In genomic region chr12:123519151-123520001, GRCh38 we compare ENCODE assay signal across 1 cellular context.
A peak's percentile ranks its signal among the peaks of the same experiment; 100 is the strongest.
TF ChIP-seq lines count a peak whose summit lies in the region.

No MANE protein-coding gene starts in this region.

TF ChIP-seq in HepG2, 621 proteins besides CTCF, POLR2A, EP300 and RAD21 (continued from another document and continues in another):
- TF ChIP-seq TFDP1 (CRISPR knock-in tag; IDR thresholded peaks at IDR 0.05; ENCODE audit: borderline replicate concordance) (peak; percentile 39; the same call in 1 of the 2 replicates), MIXL1 (CRISPR knock-in tag; IDR thresholded peaks at IDR 0.05) (0 out of 2 replicates have a peak, but pooled peaks have one; percentile 49), RFX1 (IDR thresholded peaks at IDR 0.05) (peak; percentile 28; the same call in 1 of the 2 replicates), PAF1 (CRISPR knock-in tag; IDR thresholded peaks at IDR 0.05) (no peak), ZNF326 (CRISPR knock-in tag; IDR thresholded peaks at IDR 0.05; ENCODE audit: borderline replicate concordance) (no peak), FOXA3 (CRISPR knock-in tag; IDR thresholded peaks at IDR 0.05) (peak; percentile 48; the same call in 1 of the 2 replicates), ZSCAN12 (CRISPR knock-in tag; IDR thresholded peaks at IDR 0.05) (no peak), ZNF777 (CRISPR knock-in tag; IDR thresholded peaks at IDR 0.05) (no peak), ZMYM2 (CRISPR knock-in tag; IDR thresholded peaks at IDR 0.05) (peak; percentile 92), KLF15 (CRISPR knock-in tag; IDR thresholded peaks at IDR 0.05; ENCODE audit: borderline replicate concordance) (no peak), THAP7 (CRISPR knock-in tag; IDR thresholded peaks at IDR 0.05) (no peak), ZKSCAN5 (CRISPR knock-in tag; IDR thresholded peaks at IDR 0.05) (no peak), KLF6 (CRISPR knock-in tag; IDR thresholded peaks at IDR 0.05) (no peak), TCF7 (IDR thresholded peaks at IDR 0.05; ENCODE audit: low read depth) (no peak), MEF2D (CRISPR knock-in tag; IDR thresholded peaks at IDR 0.05) (no peak), DNMT3B (CRISPR knock-in tag; conservative IDR thresholded peaks at IDR 0.05) (no peak), ZFP62 (CRISPR knock-in tag; IDR thresholded peaks at IDR 0.05) (no peak), ZNF598 (CRISPR knock-in tag; IDR thresholded peaks at IDR 0.05; ENCODE audit: borderline replicate concordance) (0 out of 2 replicates have a peak, but pooled peaks have one; percentile 25), ZNF781 (CRISPR knock-in tag; IDR thresholded peaks at IDR 0.05; ENCODE audit: borderline replicate concordance, not compliant biosample characterization) (no peak), SYNCRIP (IDR thresholded peaks at IDR 0.05; ENCODE audit: insufficient read depth, low read depth, low read length) (no peak), PHF20 (CRISPR knock-in tag; IDR thresholded peaks at IDR 0.05) (0 out of 2 replicates have a peak, but pooled peaks have one; percentile 21), ZNF12 (CRISPR knock-in tag; IDR thresholded peaks at IDR 0.05) (no peak), MED8 (CRISPR knock-in tag; IDR thresholded peaks at IDR 0.05; ENCODE audit: insufficient replicate concordance) (no peak), GZF1 (CRISPR knock-in tag; IDR thresholded peaks at IDR 0.05) (no peak), ZNF282 (IDR thresholded peaks at IDR 0.05; ENCODE audit: partially characterized antibody) (no peak), NFE2L1 (CRISPR knock-in tag; IDR thresholded peaks at IDR 0.05; ENCODE audit: borderline replicate concordance) (no peak), BRCA1 (CRISPR knock-in tag; IDR thresholded peaks at IDR 0.05) (no peak), NFYC (CRISPR knock-in tag; IDR thresholded peaks at IDR 0.05) (no peak), ISL2 (CRISPR knock-in tag; IDR thresholded peaks at IDR 0.05) (no peak; the same call in 1 of the 2 replicates), ZNF839 (CRISPR knock-in tag; IDR thresholded peaks at IDR 0.05; ENCODE audit: borderline replicate concordance) (no peak), PBX3 (CRISPR knock-in tag; IDR thresholded peaks at IDR 0.05; ENCODE audit: borderline replicate concordance) (no peak), ZNF256 (CRISPR knock-in tag; conservative IDR thresholded peaks at IDR 0.05) (no peak), NR2F6 (IDR thresholded peaks at IDR 0.05) (no peak), NR2F6 (CRISPR knock-in tag; IDR thresholded peaks at IDR 0.05) (peak; percentile 37; the same call in 1 of the 2 replicates), ZNF782 (CRISPR knock-in tag; IDR thresholded peaks at IDR 0.05; ENCODE audit: borderline replicate concordance) (no peak), SOX5 (CRISPR knock-in tag; IDR thresholded peaks at IDR 0.05; ENCODE audit: borderline replicate concordance) (peak; percentile 45; the same call in 1 of the 2 replicates), FOSL1 (CRISPR knock-in tag; IDR thresholded peaks at IDR 0.05; ENCODE audit: borderline replicate concordance) (no peak), ZFP90 (CRISPR knock-in tag; IDR thresholded peaks at IDR 0.05; ENCODE audit: borderline replicate concordance) (no peak), ZBTB7A (CRISPR knock-in tag; IDR thresholded peaks at IDR 0.05) (no peak), ZNF44 (CRISPR knock-in tag; IDR thresholded peaks at IDR 0.05) (no peak), ZNF235 (CRISPR knock-in tag; IDR thresholded peaks at IDR 0.05; ENCODE audit: borderline replicate concordance) (no peak), ZNF20 (CRISPR knock-in tag; IDR thresholded peaks at IDR 0.05) (no peak), NCOA1 (CRISPR knock-in tag; IDR thresholded peaks at IDR 0.05) (no peak), TCF7L2 (IDR thresholded peaks at IDR 0.05; ENCODE audit: low read depth, low read length) (no peak), BORCS8-MEF2B (CRISPR knock-in tag; IDR thresholded peaks at IDR 0.05) (no peak), SP140L (CRISPR knock-in tag; IDR thresholded peaks at IDR 0.05; ENCODE audit: borderline replicate concordance) (no peak), ZNF225 (CRISPR knock-in tag; IDR thresholded peaks at IDR 0.05) (no peak), RCOR2 (CRISPR knock-in tag; IDR thresholded peaks at IDR 0.05) (peak; percentile 70; the same call in 1 of the 2 replicates), ZBTB26 (CRISPR knock-in tag; IDR thresholded peaks at IDR 0.05; ENCODE audit: borderline replicate concordance) (no peak), ZNF33B (CRISPR knock-in tag; IDR thresholded peaks at IDR 0.05) (no peak), POLR2AphosphoS5 (IDR thresholded peaks at IDR 0.05; ENCODE audit: low read depth, low read length) (no peak), ZNF644 (CRISPR knock-in tag; IDR thresholded peaks at IDR 0.05; ENCODE audit: low read depth) (no peak), SMAD3 (CRISPR knock-in tag; IDR thresholded peaks at IDR 0.05) (no peak), IRF9 (CRISPR knock-in tag; IDR thresholded peaks at IDR 0.05; ENCODE audit: borderline replicate concordance) (no peak), SIN3A (IDR thresholded peaks at IDR 0.05; ENCODE audit: borderline replicate concordance, low read depth, low read length) (peak; percentile 71; the same call in 1 of the 2 replicates), HOXA9 (CRISPR knock-in tag; IDR thresholded peaks at IDR 0.05; ENCODE audit: borderline replicate concordance) (no peak), HNF4A (CRISPR knock-in tag; IDR thresholded peaks at IDR 0.05) (peak; percentile 80), ZNF530 (CRISPR knock-in tag; IDR thresholded peaks at IDR 0.05; ENCODE audit: low read depth) (no peak), HNRNPK (IDR thresholded peaks at IDR 0.05; ENCODE audit: low read depth, low read length, poor library complexity, severe bottlenecking) (no peak)
- TF ChIP-seq, protein P1, sequence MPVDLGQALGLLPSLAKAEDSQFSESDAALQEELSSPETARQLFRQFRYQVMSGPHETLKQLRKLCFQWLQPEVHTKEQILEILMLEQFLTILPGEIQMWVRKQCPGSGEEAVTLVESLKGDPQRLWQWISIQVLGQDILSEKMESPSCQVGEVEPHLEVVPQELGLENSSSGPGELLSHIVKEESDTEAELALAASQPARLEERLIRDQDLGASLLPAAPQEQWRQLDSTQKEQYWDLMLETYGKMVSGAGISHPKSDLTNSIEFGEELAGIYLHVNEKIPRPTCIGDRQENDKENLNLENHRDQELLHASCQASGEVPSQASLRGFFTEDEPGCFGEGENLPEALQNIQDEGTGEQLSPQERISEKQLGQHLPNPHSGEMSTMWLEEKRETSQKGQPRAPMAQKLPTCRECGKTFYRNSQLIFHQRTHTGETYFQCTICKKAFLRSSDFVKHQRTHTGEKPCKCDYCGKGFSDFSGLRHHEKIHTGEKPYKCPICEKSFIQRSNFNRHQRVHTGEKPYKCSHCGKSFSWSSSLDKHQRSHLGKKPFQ (CRISPR knock-in tag; IDR thresholded peaks at IDR 0.05; ENCODE audit: insufficient replicate concordance): peak; percentile 37
- TF ChIP-seq, protein P2, sequence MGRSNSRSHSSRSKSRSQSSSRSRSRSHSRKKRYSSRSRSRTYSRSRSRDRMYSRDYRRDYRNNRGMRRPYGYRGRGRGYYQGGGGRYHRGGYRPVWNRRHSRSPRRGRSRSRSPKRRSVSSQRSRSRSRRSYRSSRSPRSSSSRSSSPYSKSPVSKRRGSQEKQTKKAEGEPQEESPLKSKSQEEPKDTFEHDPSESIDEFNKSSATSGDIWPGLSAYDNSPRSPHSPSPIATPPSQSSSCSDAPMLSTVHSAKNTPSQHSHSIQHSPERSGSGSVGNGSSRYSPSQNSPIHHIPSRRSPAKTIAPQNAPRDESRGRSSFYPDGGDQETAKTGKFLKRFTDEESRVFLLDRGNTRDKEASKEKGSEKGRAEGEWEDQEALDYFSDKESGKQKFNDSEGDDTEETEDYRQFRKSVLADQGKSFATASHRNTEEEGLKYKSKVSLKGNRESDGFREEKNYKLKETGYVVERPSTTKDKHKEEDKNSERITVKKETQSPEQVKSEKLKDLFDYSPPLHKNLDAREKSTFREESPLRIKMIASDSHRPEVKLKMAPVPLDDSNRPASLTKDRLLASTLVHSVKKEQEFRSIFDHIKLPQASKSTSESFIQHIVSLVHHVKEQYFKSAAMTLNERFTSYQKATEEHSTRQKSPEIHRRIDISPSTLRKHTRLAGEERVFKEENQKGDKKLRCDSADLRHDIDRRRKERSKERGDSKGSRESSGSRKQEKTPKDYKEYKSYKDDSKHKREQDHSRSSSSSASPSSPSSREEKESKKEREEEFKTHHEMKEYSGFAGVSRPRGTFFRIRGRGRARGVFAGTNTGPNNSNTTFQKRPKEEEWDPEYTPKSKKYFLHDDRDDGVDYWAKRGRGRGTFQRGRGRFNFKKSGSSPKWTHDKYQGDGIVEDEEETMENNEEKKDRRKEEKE (IDR thresholded peaks at IDR 0.05): no peak
- TF ChIP-seq, protein P3, sequence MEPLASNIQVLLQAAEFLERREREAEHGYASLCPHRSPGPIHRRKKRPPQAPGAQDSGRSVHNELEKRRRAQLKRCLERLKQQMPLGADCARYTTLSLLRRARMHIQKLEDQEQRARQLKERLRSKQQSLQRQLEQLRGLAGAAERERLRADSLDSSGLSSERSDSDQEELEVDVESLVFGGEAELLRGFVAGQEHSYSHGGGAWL (CRISPR knock-in tag; IDR thresholded peaks at IDR 0.05): peak; percentile 31; the same call in 1 of the 2 replicates
- TF ChIP-seq, protein P4, sequence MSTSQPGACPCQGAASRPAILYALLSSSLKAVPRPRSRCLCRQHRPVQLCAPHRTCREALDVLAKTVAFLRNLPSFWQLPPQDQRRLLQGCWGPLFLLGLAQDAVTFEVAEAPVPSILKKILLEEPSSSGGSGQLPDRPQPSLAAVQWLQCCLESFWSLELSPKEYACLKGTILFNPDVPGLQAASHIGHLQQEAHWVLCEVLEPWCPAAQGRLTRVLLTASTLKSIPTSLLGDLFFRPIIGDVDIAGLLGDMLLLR (CRISPR knock-in tag; IDR thresholded peaks at IDR 0.05): no peak
- TF ChIP-seq, protein P5, sequence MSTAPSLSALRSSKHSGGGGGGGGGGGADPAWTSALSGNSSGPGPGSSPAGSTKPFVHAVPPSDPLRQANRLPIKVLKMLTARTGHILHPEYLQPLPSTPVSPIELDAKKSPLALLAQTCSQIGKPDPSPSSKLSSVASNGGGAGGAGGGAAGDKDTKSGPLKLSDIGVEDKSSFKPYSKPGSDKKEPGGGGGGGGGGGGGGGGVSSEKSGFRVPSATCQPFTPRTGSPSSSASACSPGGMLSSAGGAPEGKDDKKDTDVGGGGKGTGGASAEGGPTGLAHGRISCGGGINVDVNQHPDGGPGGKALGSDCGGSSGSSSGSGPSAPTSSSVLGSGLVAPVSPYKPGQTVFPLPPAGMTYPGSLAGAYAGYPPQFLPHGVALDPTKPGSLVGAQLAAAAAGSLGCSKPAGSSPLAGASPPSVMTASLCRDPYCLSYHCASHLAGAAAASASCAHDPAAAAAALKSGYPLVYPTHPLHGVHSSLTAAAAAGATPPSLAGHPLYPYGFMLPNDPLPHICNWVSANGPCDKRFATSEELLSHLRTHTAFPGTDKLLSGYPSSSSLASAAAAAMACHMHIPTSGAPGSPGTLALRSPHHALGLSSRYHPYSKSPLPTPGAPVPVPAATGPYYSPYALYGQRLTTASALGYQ (CRISPR knock-in tag; IDR thresholded peaks at IDR 0.05): no peak
- TF ChIP-seq, protein P6, sequence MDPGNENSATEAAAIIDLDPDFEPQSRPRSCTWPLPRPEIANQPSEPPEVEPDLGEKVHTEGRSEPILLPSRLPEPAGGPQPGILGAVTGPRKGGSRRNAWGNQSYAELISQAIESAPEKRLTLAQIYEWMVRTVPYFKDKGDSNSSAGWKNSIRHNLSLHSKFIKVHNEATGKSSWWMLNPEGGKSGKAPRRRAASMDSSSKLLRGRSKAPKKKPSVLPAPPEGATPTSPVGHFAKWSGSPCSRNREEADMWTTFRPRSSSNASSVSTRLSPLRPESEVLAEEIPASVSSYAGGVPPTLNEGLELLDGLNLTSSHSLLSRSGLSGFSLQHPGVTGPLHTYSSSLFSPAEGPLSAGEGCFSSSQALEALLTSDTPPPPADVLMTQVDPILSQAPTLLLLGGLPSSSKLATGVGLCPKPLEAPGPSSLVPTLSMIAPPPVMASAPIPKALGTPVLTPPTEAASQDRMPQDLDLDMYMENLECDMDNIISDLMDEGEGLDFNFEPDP (CRISPR knock-in tag; conservative IDR thresholded peaks at IDR 0.05): no peak
